In genomic region chr22:50528682-50529415, GRCh38 we compare ENCODE assay signal across 8 cellular contexts. TPM values are rescaled to one million over a fixed set of nuclear protein-coding genes. Genes with fewer than 3 reads are reported as not detected.
DNase-seq lines count a peak whose midpoint lies in the region; ATAC-seq and TF ChIP-seq lines count a peak whose summit lies in the region.

No MANE protein-coding gene starts in this region.

- H3K4me3 ChIP-seq in HL-60 (replicated peaks; ENCODE audit: insufficient read depth, low read length), result peak overlapping the region; percentile 58
- peak overlapping the region; percentile 83 for H3K4me3 ChIP-seq in coronary artery
- no peak overlapping the region for H3K4me3 ChIP-seq in neural progenitor cell

- peaks cover 63% of the 10 kb centered on the region for H4K20me1 ChIP-seq in neural progenitor cell (ENCODE audit: low read depth)

- DNase-seq in CD14-positive monocyte (ENCODE audit: low spot score) (no peak), HL-60 (ENCODE audit: low read depth in 1 of 2, low spot score in 1 of 2) (no peak), coronary artery (ENCODE audit: low spot score) (peak; percentile 78), neural progenitor cell (ENCODE audit: low spot score) (no peak), nucleus accumbens (lab: John Stamatoyannopoulos, UW) (no peak), sciatic nerve (ENCODE audit: low spot score) (no peak), DMS79 treated with DMSO at 0.1 percent for 48 hours (lab: John Stamatoyannopoulos, UW) (no peak)

- no peak overlapping the region for H3K27ac ChIP-seq in HL-60 (replicated peaks)
- peak overlapping the region in 1 of 2 donors; percentile 98 for H3K27ac ChIP-seq in coronary artery
- no peak overlapping the region for H3K27ac ChIP-seq in neural progenitor cell

- H3K27me3 ChIP-seq in HL-60 (ENCODE audit: insufficient read depth, poor library complexity, severe bottlenecking), result no peaks in the 10 kb centered on the region
- peaks cover 77% of the 10 kb centered on the region for H3K27me3 ChIP-seq in neural progenitor cell

- H3K9ac ChIP-seq in neural progenitor cell, result no peak overlapping the region

- H3K4me1 ChIP-seq in neural progenitor cell, result peaks cover 24% of the 10 kb centered on the region

- H3K27ac Mint-ChIP-seq in CD14-positive monocyte, result peak overlapping the region; percentile 94 to 100 (median 97)
- H3K27ac Mint-ChIP-seq in neural progenitor cell, result no peak overlapping the region

- H3K36me3 Mint-ChIP-seq in CD14-positive monocyte (peaks cover 29 to 35% of the 10 kb centered on the region in 2 donors), neural progenitor cell (peaks cover 3% of the 10 kb centered on the region)

- no peak overlapping the region for H2AFZ ChIP-seq in neural progenitor cell (replicated peaks)

- H3K4me1 Mint-ChIP-seq in CD14-positive monocyte (peaks cover 44% of the 10 kb centered on the region), neural progenitor cell (peaks cover 25% of the 10 kb centered on the region)

- ATAC-seq in GM18909 (IDR thresholded peaks at IDR 0.05; ENCODE audit: poor library complexity, unreplicated experiment), result no peak
- no peak for ATAC-seq in sciatic nerve

- TF ChIP-seq CTCF in CD14-positive monocyte (IDR thresholded peaks at IDR 0.05) (no peak), HL-60 (IDR thresholded peaks at IDR 0.05; ENCODE audit: insufficient read depth, low read length) (no peak), coronary artery (IDR thresholded peaks at IDR 0.05) (no peak), neural progenitor cell (IDR thresholded peaks at IDR 0.05) (no peak)

- intact Hi-C loops in CD14-positive monocyte (cut with micrococcal nuclease), result loop anchor here (1.0 to 5.0 kb wide), 4 partner anchors 13 to 93 kb away; partner anchors contain the start of genes CHKB (in 2 of the 2) and SYCE3 (in 1 of the 2)
- intact Hi-C loops in sciatic nerve (cut with DNase I), result no loop called here

- H3F3A ChIP-seq in neural progenitor cell (ENCODE audit: low read depth), result peaks cover 64% of the 10 kb centered on the region

- H3K4me3 Mint-ChIP-seq in CD14-positive monocyte (peak overlapping the region; percentile 91 to 95), neural progenitor cell (peak overlapping the region; percentile 80)

- H3K9me3 Mint-ChIP-seq in CD14-positive monocyte, result no peaks in the 10 kb centered on the region
- peaks cover 2% of the 10 kb centered on the region for H3K9me3 Mint-ChIP-seq in neural progenitor cell

- no peaks in the 10 kb centered on the region for H3K9me3 ChIP-seq in neural progenitor cell (ENCODE audit: low read depth)

- H3K79me2 ChIP-seq in neural progenitor cell (ENCODE audit: low read depth), result peaks cover 9% of the 10 kb centered on the region

- H3K4me2 ChIP-seq in neural progenitor cell, result no peak overlapping the region

- no peaks in the 10 kb centered on the region for H3K36me3 ChIP-seq in neural progenitor cell

- H3K27me3 Mint-ChIP-seq in CD14-positive monocyte (ENCODE audit: low read depth in 3 of 3) (no peaks in the 10 kb centered on the region), neural progenitor cell (ENCODE audit: insufficient read depth, low read depth) (peaks cover 56% of the 10 kb centered on the region)

RNA-seq across cellular contexts. Expression of gene TYMP, which starts 1.0 kb away (rescaled TPM):
- 100 to 1,000 TPM; 787 to 955 TPM for polyA plus RNA-seq in CD14-positive monocyte
- total RNA-seq in neural progenitor cell (ENCODE audit: low replicate concordance) (0.81 TPM in 1 of 2 replicates, not detected in the other), sciatic nerve (44.5 TPM)

RNA-seq across cellular contexts. Expression of gene SCO2, which starts 3.5 kb away (rescaled TPM):
- polyA plus RNA-seq in CD14-positive monocyte, result 10 to 100 TPM; 39.5 to 69.6 TPM
- 1.1 TPM in 1 of 2 replicates, not detected in the other for total RNA-seq in neural progenitor cell (ENCODE audit: low replicate concordance)
- total RNA-seq in sciatic nerve, result 1.9 TPM

RNA-seq across cellular contexts. Expression of gene KLHDC7B, which starts 16.9 kb away (rescaled TPM):
- polyA plus RNA-seq in CD14-positive monocyte, result 1 to 10 TPM in 1 of 2 donors, under 1 TPM in 1; 0.88 to 4.3 TPM
- total RNA-seq in neural progenitor cell (ENCODE audit: low replicate concordance), result not detected in 2 replicates
- total RNA-seq in sciatic nerve, result 0.13 TPM

RNA-seq across cellular contexts. Expression of gene NCAPH2, which starts 20.8 kb away (rescaled TPM):
- 10 to 100 TPM; 12.5 to 18.1 TPM for polyA plus RNA-seq in CD14-positive monocyte
- total RNA-seq in neural progenitor cell (ENCODE audit: low replicate concordance) (41.2 and 64.4 TPM in 2 replicates), sciatic nerve (39.8 TPM)

RNA-seq across cellular contexts. Expression of gene LMF2, which starts 21.3 kb away (rescaled TPM):
- 10 to 100 TPM; 15.0 to 16.6 TPM for polyA plus RNA-seq in CD14-positive monocyte
- total RNA-seq in neural progenitor cell (ENCODE audit: low replicate concordance) (7.1 and 38.2 TPM in 2 replicates), sciatic nerve (48.4 TPM)

Comparison
In these comparisons a context has a peak if more than half of its experiments do, and no peak if none do; other contexts are left out.
1. RNA of gene TYMP, which starts 1.0 kb away (total RNA-seq): 44.5 TPM in sciatic nerve (single experiment); 0.81 TPM in neural progenitor cell; every median in the first group is over 10 times any median in the second.